19 cellular contexts compared by ENCODE assay signal in genomic region chr13:66003558-66003957, GRCh38.
"Had no signal": no experiment of that assay in that cellular context is flagged by ENCODE, and none has a peak within 500 bp of the region (broad histone marks: within the 10 kb centered on the region; RNA-seq: fewer than 3 reads in every experiment).

No MANE protein-coding gene starts in this region.

- ATAC-seq: psoas muscle; right cardiac atrium; right lobe of liver; stimulated activated effector memory CD8-positive, alpha-beta T cell treated with anti-CD3 and anti-CD28 coated beads, Interleukin-12 subunit alpha, Interleukin-12 subunit beta, amount 100 ng/mL, for 72 hours; stimulated activated naive B cell treated with anti-CD40 and anti-IgM and Interleukin-4, amounts not matched to agents 10 μg/mL and 1 μg/mL and 100 μg/mL, for 72 hours had no signal

- DNase-seq: occipital lobe; ovary; posterior cingulate gyrus; psoas muscle; right cardiac atrium; right lobe of liver; sigmoid colon; small intestine; stimulated activated CD4-positive, alpha-beta T cell treated with anti-CD3 and anti-CD28 coated beads, Interleukin-15, amount 100 ng/mL, for 24 hours; stimulated activated CD4-positive, alpha-beta T cell treated with anti-CD3 and anti-CD28 coated beads, Interleukin-2, amount 100 ng/mL, for 24 hours; stimulated activated CD4-positive, alpha-beta T cell treated with anti-CD3 and anti-CD28 coated beads, Interleukin-2, amount 100 ng/mL, for 48 hours; stimulated activated CD4-positive, alpha-beta T cell treated with anti-CD3 and anti-CD28 coated beads, Interleukin-4, amount 100 ng/mL, for 24 hours; stimulated activated naive B cell treated with anti-CD40 and anti-IgM and Interleukin-4, amounts not matched to agents 10 μg/mL and 1 μg/mL and 100 μg/mL, for 72 hours; stimulated activated naive CD4-positive, alpha-beta T cell treated with Interleukin-2 at 50 U/mL for 16 hours; stomach; thyroid gland; trophoblast cell; upper lobe of left lung had no signal
